ENCODE assay signal across 18 cellular contexts in genomic region chr2:1603521-1603920, GRCh38.
"Had no signal": no experiment of that assay in that cellular context is flagged by ENCODE, and none has a peak within 500 bp of the region (broad histone marks: within the 10 kb centered on the region; RNA-seq: fewer than 3 reads in every experiment).

No MANE protein-coding gene starts in this region.

- H3K79me2 ChIP-seq: hepatocyte had no signal

- H3K9me3 ChIP-seq: mucosa of descending colon, ovary had no signal

- H3K4me2 ChIP-seq: hepatocyte, smooth muscle cell had no signal

- H3K27me3 ChIP-seq: ovary had no signal

- H3K27ac ChIP-seq: foreskin keratinocyte, hepatocyte had no signal

- H3K27ac Mint-ChIP-seq: naive thymus-derived CD8-positive, alpha-beta T cell; progenitor cell of endocrine pancreas had no signal

- FAIRE-seq: endothelial cell of umbilical vein, urothelium cell line had no signal

- H2AFZ ChIP-seq: hepatocyte had no signal

- DNase-seq: dermis blood vessel endothelial cell; erythroblast; foreskin keratinocyte; kidney glomerular epithelial cell; mammary epithelial cell; mucosa of descending colon; naive thymus-derived CD8-positive, alpha-beta T cell; ovary; right cardiac atrium; stimulated activated CD4-positive, alpha-beta T cell treated with anti-CD3 and anti-CD28 coated beads, Interleukin-2, amount 100 ng/mL, for 48 hours; stimulated activated naive CD4-positive, alpha-beta T cell treated with Interleukin-2 at 50 U/mL for 16 hours; trophoblast cell had no signal

- H3K4me3 ChIP-seq: hepatocyte, mucosa of descending colon, ovary, smooth muscle cell had no signal

- ATAC-seq: foreskin keratinocyte; left lobe of liver; mucosa of descending colon; naive thymus-derived CD8-positive, alpha-beta T cell; right cardiac atrium had no signal

- H3K36me3 ChIP-seq: ovary had no signal

- H3K9me3 Mint-ChIP-seq: naive thymus-derived CD8-positive, alpha-beta T cell had no signal

- H3K36me3 Mint-ChIP-seq: naive thymus-derived CD8-positive, alpha-beta T cell had no signal

- H3K4me3 Mint-ChIP-seq: naive thymus-derived CD8-positive, alpha-beta T cell had no signal
